Comparison of ENCODE assay signal across 17 cellular contexts in genomic region chr1:232622378-232622777, GRCh38. TPM values are rescaled to one million over a fixed set of nuclear protein-coding genes. Genes with fewer than 3 reads are reported as not detected.
DNase-seq lines count a peak whose midpoint lies in the region; ATAC-seq and TF ChIP-seq lines count a peak whose summit lies in the region.
"Had no signal": no experiment of that assay in that cellular context is flagged by ENCODE, and none has a peak within 500 bp of the region (broad histone marks: within the 10 kb centered on the region; RNA-seq: fewer than 3 reads in every experiment).

No MANE protein-coding gene starts in this region.

- H3K36me3 ChIP-seq in HUES6 (ENCODE audit: control insufficient read depth, insufficient read depth, low read length) (no peaks in the 10 kb centered on the region), mucosa of rectum (ENCODE audit: control insufficient read depth in 2 of 2, insufficient read depth in 2 of 2, low read length in 2 of 2) (no peaks in the 10 kb centered on the region)
- H3K36me3 ChIP-seq: stomach had no signal

- H3K4me1 ChIP-seq in HUES6 (ENCODE audit: control insufficient read depth, insufficient read depth, low read length): peaks cover 72% of the 10 kb centered on the region
- H3K4me1 ChIP-seq in mucosa of rectum (ENCODE audit: control insufficient read depth in 2 of 2, insufficient read depth in 2 of 2, low read length in 2 of 2): peaks cover 13 to 61% of the 10 kb centered on the region in 2 donors
- H3K4me1 ChIP-seq: parathyroid adenoma had no signal

- POLR2A ChIA-PET in GM10248 (lab: Yijun Ruan, JAX): no interaction called here

- H3K9me3 ChIP-seq in HUES6 (ENCODE audit: control insufficient read depth, insufficient read depth, low read depth, low read length) (no peaks in the 10 kb centered on the region), mucosa of rectum (ENCODE audit: control insufficient read depth in 2 of 2, low read length in 2 of 2) (no peaks in the 10 kb centered on the region)
- H3K9me3 ChIP-seq: stomach had no signal

- no peak for ATAC-seq in HG02884 (IDR thresholded peaks at IDR 0.05; ENCODE audit: unreplicated experiment)

- no peaks in the 10 kb centered on the region for H3K9me3 Mint-ChIP-seq in brain

- peak overlapping the region in 1 of 5 experiments; percentile 30 for H3K4me3 Mint-ChIP-seq in brain

- peaks cover 100% of the 10 kb centered on the region for H3K4me1 Mint-ChIP-seq in brain

- CTCF ChIA-PET in GM10248 (lab: Yijun Ruan, JAX): no interaction called here

- H3K27me3 ChIP-seq in HUES6 (ENCODE audit: control insufficient read depth, insufficient read depth, low read length): no peaks in the 10 kb centered on the region
- H3K27me3 ChIP-seq in mucosa of rectum (ENCODE audit: control insufficient read depth in 2 of 2, insufficient read depth in 2 of 2, low read length in 2 of 2): no peaks in the 10 kb centered on the region
- H3K27me3 ChIP-seq: stomach had no signal

- no peak overlapping the region for H3K27ac ChIP-seq in HUES6 (ENCODE audit: low read depth, low read length)
- H3K27ac ChIP-seq in mucosa of rectum (ENCODE audit: low read depth in 2 of 2, low read length in 2 of 2): peak overlapping the region; percentile 74 to 85
- H3K27ac ChIP-seq: C4-2B, epithelial cell of prostate, parathyroid adenoma, stomach had no signal

- H3K27me3 Mint-ChIP-seq in brain: no peaks in the 10 kb centered on the region

- H3K36me3 Mint-ChIP-seq in brain: peaks cover 6% of the 10 kb centered on the region

- TF ChIP-seq CTCF in brain (conservative IDR thresholded peaks at IDR 0.05): no peak
- no peak for TF ChIP-seq CTCF in GM10248 (IDR thresholded peaks at IDR 0.05; ENCODE audit: control extremely low read depth, extremely low read depth, low read depth, missing control alignments)

- H3K4me3 ChIP-seq in HUES6 (ENCODE audit: low read depth, low read length): no peak overlapping the region; the same call in 1 of the 2 replicates
- H3K4me3 ChIP-seq in mucosa of rectum (ENCODE audit: low read length in 2 of 2): no peak overlapping the region
- H3K4me3 ChIP-seq: stomach had no signal

- H3K9ac ChIP-seq in HUES6 (ENCODE audit: low read length) (peak overlapping the region; percentile 5), mucosa of rectum (ENCODE audit: low read depth in 1 of 2, low read length in 2 of 2) (no peak overlapping the region)
- H3K9ac ChIP-seq: parathyroid adenoma had no signal

- DNase-seq in NCI-H1092 treated with DMSO at 0.1 percent for 48 hours (lab: John Stamatoyannopoulos, UW): peak; percentile 37
- DNase-seq in NCI-H1092 (lab: John Stamatoyannopoulos, UW): no peak
- no peak for DNase-seq in HT-29 (ENCODE audit: low spot score)
- no peak for DNase-seq in GM10248 (ENCODE audit: extremely low spot score)
- DNase-seq: 8988T; activated T-cell treated with anti-CD3 and anti-CD28 coated beads, Interleukin-2, amount 50 U/mL, for 48 hours; DND-41; IMR-90; stimulated activated CD4-positive, alpha-beta T cell treated with anti-CD3 and anti-CD28 coated beads, Interleukin-12 subunit alpha, Interleukin-12 subunit beta, amount 100 ng/mL, for 4 hours; stomach had no signal

- H3K27ac Mint-ChIP-seq in brain: peak overlapping the region in 4 of 5 experiments; percentile 31 to 97 (median 46)

RNA-seq across cellular contexts. Expression of gene SIPA1L2, which starts 7.6 kb away (rescaled TPM):
- 24.5 TPM for polyA plus RNA-seq in brain (ENCODE audit: insufficient read depth, low read depth, low replicate concordance)
- 4.1 and 5.1 TPM in 2 replicates for total RNA-seq in HT-29 (2014; rRNA removed; shearing (Covaris generic))
